In genomic region chr1:183417691-183418491, GRCh38 we compare ENCODE assay signal across 8 cellular contexts. TPM values are rescaled to one million over a fixed set of nuclear protein-coding genes. Genes with fewer than 3 reads are reported as not detected.
DNase-seq lines count a peak whose midpoint lies in the region; ATAC-seq and TF ChIP-seq lines count a peak whose summit lies in the region.

NMNAT2 (minus strand) TSS chr1:183418380; CDS start chr1:183418267, 113 bp downstream.

- H3K4me3 Mint-ChIP-seq in effector memory CD8-positive, alpha-beta T cell: peak within 1 kb of the TSS; percentile 59 to 65

- no peak for ATAC-seq in effector memory CD8-positive, alpha-beta T cell (replicated peaks)
- no peak for ATAC-seq in HG03097 (IDR thresholded peaks at IDR 0.05; ENCODE audit: low FRiP score, unreplicated experiment)

- no peak within 1 kb of the TSS for H3K27ac Mint-ChIP-seq in effector memory CD8-positive, alpha-beta T cell

- no peak for TF ChIP-seq CTCF in GM10248 (IDR thresholded peaks at IDR 0.05; ENCODE audit: control extremely low read depth, extremely low read depth, low read depth, missing control alignments)

- H3K27me3 Mint-ChIP-seq in effector memory CD8-positive, alpha-beta T cell: peaks cover 74 to 75% of the 10 kb centered on the region in 2 donors

- CTCF ChIA-PET in GM10248 (lab: Yijun Ruan, JAX): no interaction called here

- POLR2A ChIA-PET in GM10248 (lab: Yijun Ruan, JAX): no interaction called here

- H3K36me3 Mint-ChIP-seq in effector memory CD8-positive, alpha-beta T cell (ENCODE audit: insufficient read depth): no peaks in the 10 kb centered on the region

- peaks cover 0 to 6% of the 10 kb centered on the region in 2 donors for H3K9me3 Mint-ChIP-seq in effector memory CD8-positive, alpha-beta T cell

- peaks cover 18 to 24% of the 10 kb centered on the region in 2 donors for H3K4me1 Mint-ChIP-seq in effector memory CD8-positive, alpha-beta T cell (ENCODE audit: low read depth in 2 of 2)

- DNase-seq in NCI-H2107 treated with DMSO at 0.1 percent for 48 hours (lab: John Stamatoyannopoulos, UW; ENCODE audit: unreplicated experiment) (peak; percentile 54), NCI-H2107 (lab: John Stamatoyannopoulos, UW) (no peak), NCI-H69 (lab: John Stamatoyannopoulos, UW) (peak; percentile 86), mucosa of gallbladder (ENCODE audit: low spot score) (peak; percentile 21), NOMO-1 (lab: John Stamatoyannopoulos, UW; ENCODE audit: unreplicated experiment in 2 of 2) (no peak), GM10248 (ENCODE audit: extremely low spot score) (no peak)
- no peak for DNase-seq in effector memory CD8-positive, alpha-beta T cell

RNA-seq across cellular contexts. Expression of gene NMNAT2, which starts in this region (rescaled TPM):
- total RNA-seq in mucosa of gallbladder: 16.9 TPM

Comparison
In these comparisons a context has a peak if more than half of its experiments do, and no peak if none do; other contexts are left out.
1. DNase-seq: peak in NCI-H2107 treated with DMSO at 0.1 percent for 48 hours (single experiment), NCI-H69 (single experiment) and mucosa of gallbladder (single experiment); none in NCI-H2107 (single experiment), effector memory CD8-positive, alpha-beta T cell (0 of 3), NOMO-1 (0 of 2) and GM10248 (single experiment).